Comparison of ENCODE assay signal across 15 cellular contexts in the genomic region with DNA sequence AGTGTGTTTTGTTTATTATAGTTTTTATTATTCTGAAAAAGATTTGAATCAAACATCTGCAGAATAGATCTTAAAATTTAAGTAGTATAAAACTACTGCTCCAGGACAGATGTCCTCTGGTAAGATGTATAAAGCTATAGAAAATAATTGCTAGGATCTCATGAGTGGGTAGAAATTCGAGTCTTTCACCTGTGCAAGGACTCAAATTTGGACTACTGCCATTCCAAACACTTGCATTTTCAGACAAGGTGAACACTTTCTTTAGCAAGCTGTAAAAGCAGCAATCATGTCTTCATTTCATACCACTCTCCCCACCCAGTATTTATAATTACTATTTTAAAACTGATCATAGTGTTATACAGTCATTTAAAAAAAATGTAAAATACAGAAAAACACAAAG. TPM values are rescaled to one million over a fixed set of nuclear protein-coding genes. Genes with fewer than 3 reads are reported as not detected.
DNase-seq lines count a peak whose midpoint lies in the region; ATAC-seq, FAIRE-seq and TF ChIP-seq lines count a peak whose summit lies in the region.
"Had no signal": no experiment of that assay in that cellular context is flagged by ENCODE, and none has a peak within 500 bp of the region (broad histone marks: within the 10 kb centered on the region; RNA-seq: fewer than 3 reads in every experiment).

No MANE protein-coding gene starts in this region.

- H3K9me3 ChIP-seq in pancreas: no peaks in the 10 kb centered on the region

- peak; percentile 13 for FAIRE-seq in pancreas (lab: Jason Lieb, UNC)
- no peak for FAIRE-seq in D721Med (lab: Jason Lieb, UNC)
- FAIRE-seq: A204.1 had no signal

- intact Hi-C loops in pancreas (cut with DNase I): no loop called here

- H3K9me3 Mint-ChIP-seq in activated T-cell treated with anti-CD3 and anti-CD28 coated beads, Interleukin-2, amount 50 U/mL, for 24 hours: no peaks in the 10 kb centered on the region
- H3K9me3 Mint-ChIP-seq: CD4-positive, alpha-beta T cell had no signal

- DNase-seq in DMS79 treated with DMSO at 0.1 percent for 48 hours (lab: John Stamatoyannopoulos, UW) (peak; percentile 83), NCI-H2029 treated with DMSO at 0.1 percent for 48 hours (lab: John Stamatoyannopoulos, UW) (peak; percentile 23), pancreas (no peak), D721Med (ENCODE audit: insufficient read length, low spot score) (no peak)
- no peak for DNase-seq in activated T-cell treated with anti-CD3 and anti-CD28 coated beads, Interleukin-2, amount 50 U/mL, for 24 hours
- DNase-seq: C1 segment of cervical spinal cord; CD4-positive, alpha-beta T cell; DMS153; GF-D8; IMR-90 had no signal

- H3K4me1 ChIP-seq in pancreas: peaks cover 0 to 8% (median 0%) of the 10 kb centered on the region in 3 donors

- H3K4me3 ChIP-seq in pancreas: no peak overlapping the region

- no peaks in the 10 kb centered on the region for H3K27me3 ChIP-seq in pancreas

- H3K27me3 Mint-ChIP-seq in activated T-cell treated with anti-CD3 and anti-CD28 coated beads, Interleukin-2, amount 50 U/mL, for 24 hours: no peaks in the 10 kb centered on the region
- H3K27me3 Mint-ChIP-seq: B cell; CD4-positive, alpha-beta T cell had no signal

- WGBS in pancreas, 2 donors: 13 to 19% methylated on average over 1 of the region's 1 CpG

- H3K36me3 ChIP-seq in pancreas: peaks cover 0 to 5% (median 0%) of the 10 kb centered on the region in 3 donors

- H3K4me1 Mint-ChIP-seq in activated T-cell treated with anti-CD3 and anti-CD28 coated beads, Interleukin-2, amount 50 U/mL, for 24 hours (ENCODE audit: low read depth): peaks cover 16% of the 10 kb centered on the region

- TF ChIP-seq CTCF in pancreas (IDR thresholded peaks at IDR 0.05) (no peak), D721Med (IDR thresholded peaks at IDR 0.05; ENCODE audit: insufficient read depth, missing control alignments) (no peak)

- no peak overlapping the region for H3K4me3 Mint-ChIP-seq in activated T-cell treated with anti-CD3 and anti-CD28 coated beads, Interleukin-2, amount 50 U/mL, for 24 hours
- H3K4me3 Mint-ChIP-seq: B cell; CD4-positive, alpha-beta T cell had no signal

- ATAC-seq in pancreas (peak; percentile 40 to 73 (median 56)), HG03469 (IDR thresholded peaks at IDR 0.05; ENCODE audit: unreplicated experiment) (no peak)
- ATAC-seq: HCT116 had no signal

- peak overlapping the region; percentile 96 for H3K27ac ChIP-seq in angular gyrus (ENCODE audit: low read depth, low read length)
- no peak overlapping the region for H3K27ac ChIP-seq in pancreas

- no peak overlapping the region for H3K27ac Mint-ChIP-seq in activated T-cell treated with anti-CD3 and anti-CD28 coated beads, Interleukin-2, amount 50 U/mL, for 24 hours
- H3K27ac Mint-ChIP-seq: B cell; CD4-positive, alpha-beta T cell had no signal

- H3K36me3 Mint-ChIP-seq in activated T-cell treated with anti-CD3 and anti-CD28 coated beads, Interleukin-2, amount 50 U/mL, for 24 hours (ENCODE audit: low read depth): peaks cover 95% of the 10 kb centered on the region

RNA-seq across cellular contexts. Expression of a gene that starts 20.7 kb away (rescaled TPM):
- total RNA-seq in pancreas: 1 to 10 TPM; 2.0 to 8.7 (median 5.0) TPM
- 1 to 10 TPM; 1.5 to 2.3 TPM for polyA plus RNA-seq in pancreas

RNA-seq across cellular contexts. Expression of a gene that starts 20.9 kb away (rescaled TPM):
- 1 to 10 TPM; 5.1 to 8.3 (median 6.9) TPM for total RNA-seq in pancreas
- 1 to 10 TPM; 1.0 to 4.6 TPM for polyA plus RNA-seq in pancreas

Comparison
In these comparisons a context has a peak if more than half of its experiments do, and no peak if none do; other contexts are left out.
1. DNase-seq: peak in DMS79 treated with DMSO at 0.1 percent for 48 hours (single experiment) and NCI-H2029 treated with DMSO at 0.1 percent for 48 hours (single experiment); none in pancreas (0 of 6), D721Med (single experiment) and activated T-cell treated with anti-CD3 and anti-CD28 coated beads, Interleukin-2, amount 50 U/mL, for 24 hours (single experiment).